ENCODE assay signal across 31 cellular contexts in genomic region chr9:93441181-93441580, GRCh38.
"Had no signal": no experiment of that assay in that cellular context is flagged by ENCODE, and none has a peak within 500 bp of the region (broad histone marks: within the 10 kb centered on the region; RNA-seq: fewer than 3 reads in every experiment).

No MANE protein-coding gene starts in this region.

- H3K9me3 ChIP-seq: SJCRH30, SK-N-SH had no signal

- H3K4me1 ChIP-seq: SJCRH30 had no signal

- H2AFZ ChIP-seq: PC-9 had no signal

- DNase-seq: Karpas-422, MM.1S, MV-4-11, NCI-H1092, NCI-H1105, NCI-H1417 treated with DMSO at 0.1 percent for 48 hours, NCI-H1436 treated with DMSO at 0.1 percent for 48 hours, NCI-H1694 treated with DMSO at 0.1 percent for 48 hours, NCI-H187 treated with DMSO at 0.1 percent for 48 hours, NCI-H2029, NCI-H2081, NCI-H2171 treated with DMSO at 0.1 percent for 48 hours, NCI-H226, NCI-H446 treated with DMSO at 0.1 percent for 48 hours, NCI-H510A, NCI-H524, NCI-H526, NCI-H69, NCI-H748 treated with DMSO at 0.1 percent for 48 hours, NCI-H82, PC-9, SHP77, SIG-M5, SJCRH30, SK-N-SH, SW 1271, T-helper 1 cell had no signal

- H3K27me3 ChIP-seq: SJCRH30 had no signal

- H3K9ac ChIP-seq: SK-N-SH had no signal

- FAIRE-seq: RCC 7860 had no signal

- H3K27ac ChIP-seq: PC-9, RWPE1, SJCRH30 had no signal

- H3K4me2 ChIP-seq: PC-9, SK-N-SH had no signal

- H3K9me2 ChIP-seq: SK-N-SH had no signal

- H3K4me3 ChIP-seq: PC-9, SJCRH30 had no signal

- ATAC-seq: Panc1, Right ventricle myocardium inferior had no signal
